Comparison of ENCODE assay signal across 34 cellular contexts in genomic region chr4:166222271-166222670, GRCh38.
"Had no signal": no experiment of that assay in that cellular context is flagged by ENCODE, and none has a peak within 500 bp of the region (broad histone marks: within the 10 kb centered on the region; RNA-seq: fewer than 3 reads in every experiment).

No MANE protein-coding gene starts in this region.

- H3K27ac ChIP-seq: KMS-11 had no signal

- H3K27me3 ChIP-seq: MG63 had no signal

- H3K9me3 ChIP-seq: MG63 had no signal

- H3K36me3 ChIP-seq: MG63 had no signal

- H3K4me3 ChIP-seq: MG63 had no signal

- H3K4me2 ChIP-seq: KMS-11 had no signal

- DNase-seq: Karpas-422, Kasumi-1, MG63, MM.1S, MV-4-11, NCI-H1048, NCI-H1092, NCI-H1092 treated with DMSO at 0.1 percent for 48 hours, NCI-H1105, NCI-H1105 treated with DMSO at 0.1 percent for 48 hours, NCI-H1417, NCI-H1417 treated with DMSO at 0.1 percent for 48 hours, NCI-H1436, NCI-H1436 treated with DMSO at 0.1 percent for 48 hours, NCI-H146, NCI-H1694, NCI-H1694 treated with DMSO at 0.1 percent for 48 hours, NCI-H187, NCI-H187 treated with DMSO at 0.1 percent for 48 hours, NCI-H1930, NCI-H2029, NCI-H2029 treated with DMSO at 0.1 percent for 48 hours, NCI-H2081, NCI-H2081 treated with DMSO at 0.1 percent for 48 hours, NCI-H2107, NCI-H2171, NCI-H2171 treated with DMSO at 0.1 percent for 48 hours, NCI-H2227 treated with DMSO at 0.1 percent for 48 hours, NCI-H226, NCI-H345, NCI-H446, NCI-H446 treated with DMSO at 0.1 percent for 48 hours, NCI-H510A had no signal

- H3K9ac ChIP-seq: KMS-11 had no signal
